8 cellular contexts compared by ENCODE assay signal in genomic region chr20:53596188-53597084, GRCh38. TPM values are rescaled to one million over a fixed set of nuclear protein-coding genes. Genes with fewer than 3 reads are reported as not detected.
DNase-seq lines count a peak whose midpoint lies in the region; ATAC-seq and TF ChIP-seq lines count a peak whose summit lies in the region.
"Not testable (repeated sequence)": the region's sequence is repeated elsewhere in the genome, so short reads cannot be mapped to it uniquely, and the experiment has no call there.

No MANE protein-coding gene starts in this region.

- peak overlapping the region; percentile 95 for H3K27ac ChIP-seq in lower lobe of right lung
- peak overlapping the region; percentile 98 to 99 for H3K27ac ChIP-seq in prostate gland
- H3K27ac ChIP-seq in urinary bladder (ENCODE audit: low read depth) = peak overlapping the region; percentile 32

- peak overlapping the region; percentile 34 for H3K9ac ChIP-seq in ES-I3 (ENCODE audit: low read depth, low read length)

- H3K36me3 Mint-ChIP-seq in activated CD4-positive, alpha-beta memory T cell treated with anti-CD3 and anti-CD28 coated beads for 36 hours; MCF 10A (ENCODE audit: insufficient read depth, unreplicated experiment): not testable (repeated sequence)

- H3K4me1 Mint-ChIP-seq in activated CD4-positive, alpha-beta memory T cell treated with anti-CD3 and anti-CD28 coated beads for 36 hours (ENCODE audit: low read depth) = peaks cover 50% of the 10 kb centered on the region
- H3K4me1 Mint-ChIP-seq in MCF 10A (ENCODE audit: insufficient read depth, unreplicated experiment) = peaks cover 32% of the 10 kb centered on the region

- peak overlapping the region; percentile 79 for H3K27ac Mint-ChIP-seq in activated CD4-positive, alpha-beta memory T cell treated with anti-CD3 and anti-CD28 coated beads for 36 hours
- H3K27ac Mint-ChIP-seq in MCF 10A (ENCODE audit: low read depth, unreplicated experiment) = peak overlapping the region; percentile 89

- WGBS in prostate gland = 16% methylated on average over 13 of the region's 13 CpGs
- 18% methylated on average over 13 of the region's 13 CpGs for WGBS in urinary bladder

- BruUV-seq in MCF 10A (replicated peaks; lab: Mats Ljungman, UMichigan) = not testable (repeated sequence)

- H3K27me3 ChIP-seq in lower lobe of right lung (ENCODE audit: low read depth); prostate gland (replicated peaks; ENCODE audit: insufficient read depth): not testable (repeated sequence)

- not testable (repeated sequence) for TF ChIP-seq POLR2A in prostate gland (IDR thresholded peaks at IDR 0.05)

- POLR2A ChIA-PET in activated CD4-positive, alpha-beta memory T cell treated with anti-CD3 and anti-CD28 coated beads for 36 hours (lab: Charles Lee) = interaction anchor here (0.5 to 1.1 kb wide), 2 partner anchors 27 to 310 kb away, joined by 3 to 4 read pairs; no protein-coding TSS in a partner anchor
- POLR2A ChIA-PET in MCF 10A (lab: Yijun Ruan, JAX) = interaction anchor here (0.6 to 13.8 kb wide), 30 partner anchors 9 to 627 kb away, joined by 3 to 350 read pairs (median 6); no protein-coding TSS in a partner anchor

- DNase-seq in NCI-H2171 treated with DMSO at 0.1 percent for 48 hours (lab: John Stamatoyannopoulos, UW) (peak; percentile 44), MCF 10A (ENCODE audit: unreplicated experiment) (peak; percentile 65), fibroblast of pulmonary artery (ENCODE audit: low read depth) (peak; percentile 71), prostate gland (ENCODE audit: low spot score) (peak; percentile 40)
- DNase-seq in activated CD4-positive, alpha-beta memory T cell treated with anti-CD3 and anti-CD28 coated beads for 36 hours = peak; percentile 32
- not testable (repeated sequence) for DNase-seq in lower lobe of right lung

- not testable (repeated sequence) for H3K9me3 ChIP-seq in ES-I3 (ENCODE audit: control insufficient read depth, insufficient read depth, low read length); lower lobe of right lung; prostate gland

- H3K36me3 ChIP-seq in ES-I3 (ENCODE audit: insufficient read depth, low read length); lower lobe of right lung; prostate gland; urinary bladder (ENCODE audit: insufficient read depth): not testable (repeated sequence)

- H3K4me1 ChIP-seq in ES-I3 (ENCODE audit: insufficient read depth, low read length) (peaks cover 29% of the 10 kb centered on the region), lower lobe of right lung (peaks cover 14% of the 10 kb centered on the region)
- not testable (repeated sequence) for H3K4me1 ChIP-seq in prostate gland (replicated peaks); urinary bladder (ENCODE audit: insufficient read depth)

- not testable (repeated sequence) for H3K27me3 Mint-ChIP-seq in activated CD4-positive, alpha-beta memory T cell treated with anti-CD3 and anti-CD28 coated beads for 36 hours; MCF 10A (ENCODE audit: insufficient read depth, unreplicated experiment)

- intact Hi-C loops in activated CD4-positive, alpha-beta memory T cell treated with anti-CD3 and anti-CD28 coated beads for 36 hours (cut with micrococcal nuclease) = loop anchor here (2.0 to 10.0 kb wide), 3 partner anchors 46 to 608 kb away; partner anchors contain the start of gene PFDN4
- intact Hi-C loops in MCF 10A (cut with micrococcal nuclease); lower lobe of right lung (cut with DNase I); prostate gland (cut with DNase I): not testable (repeated sequence)

- ATAC-seq in lower lobe of right lung = not testable (repeated sequence)

- CTCF ChIA-PET in activated CD4-positive, alpha-beta memory T cell treated with anti-CD3 and anti-CD28 coated beads for 36 hours (lab: Charles Lee) = interaction anchor here (0.8 to 1.6 kb wide), 4 partner anchors 18 to 344 kb away, joined by 3 to 6 read pairs (median 4); no protein-coding TSS in a partner anchor
- CTCF ChIA-PET in MCF 10A (lab: Yijun Ruan, JAX) = interaction anchor here (0.6 to 1.9 kb wide), 13 partner anchors 16 to 808 kb away, joined by 3 to 8 read pairs (median 4); partner anchors contain the start of gene PFDN4

- H3K4me3 Mint-ChIP-seq in activated CD4-positive, alpha-beta memory T cell treated with anti-CD3 and anti-CD28 coated beads for 36 hours = peak overlapping the region; percentile 69
- peak overlapping the region; percentile 82 for H3K4me3 Mint-ChIP-seq in MCF 10A (ENCODE audit: unreplicated experiment)

- H3K4me3 ChIP-seq in fibroblast of pulmonary artery (replicated peaks; ENCODE audit: low read depth, low read length) (peak overlapping the region; percentile 31), prostate gland (peak overlapping the region; percentile 21 to 89)
- H3K4me3 ChIP-seq in lower lobe of right lung; urinary bladder (ENCODE audit: low read depth, low read length): not testable (repeated sequence)

- not testable (repeated sequence) for TF ChIP-seq CTCF in MCF 10A (IDR thresholded peaks at IDR 0.05; ENCODE audit: unreplicated experiment); fibroblast of pulmonary artery (IDR thresholded peaks at IDR 0.05; ENCODE audit: low read length, missing control alignments); lower lobe of right lung (IDR thresholded peaks at IDR 0.05); prostate gland (IDR thresholded peaks at IDR 0.05)

- not testable (repeated sequence) for H3K9me3 Mint-ChIP-seq in activated CD4-positive, alpha-beta memory T cell treated with anti-CD3 and anti-CD28 coated beads for 36 hours; MCF 10A (ENCODE audit: unreplicated experiment)

RNA-seq across cellular contexts. Expression of gene ZNF217, which starts 2.8 kb away (rescaled TPM):
- 10 to 100 TPM; 56.3 to 57.5 TPM for total RNA-seq in activated CD4-positive, alpha-beta memory T cell treated with anti-CD3 and anti-CD28 coated beads for 36 hours
- total RNA-seq in MCF 10A (2022) (42.9 and 49.3 TPM in 2 replicates), lower lobe of right lung (44.8 TPM), prostate gland (10 to 100 TPM; 35.4 to 44.5 TPM), urinary bladder (30.2 TPM)
- polyA plus RNA-seq in urinary bladder = 21.4 TPM

Comparison
In these comparisons a context has a peak if more than half of its experiments do, and no peak if none do; other contexts are left out.
1. H3K27ac ChIP-seq: peak in every context shown above with its lines; median percentile 98 in prostate gland; 95 in lower lobe of right lung; 32 in urinary bladder.